15 cellular contexts compared by ENCODE assay signal in genomic region chr17:35062284-35062683, GRCh38. TPM values are rescaled to one million over a fixed set of nuclear protein-coding genes. Genes with fewer than 3 reads are reported as not detected.
DNase-seq lines count a peak whose midpoint lies in the region; ATAC-seq and TF ChIP-seq lines count a peak whose summit lies in the region.
"Had no signal": no experiment of that assay in that cellular context is flagged by ENCODE, and none has a peak within 500 bp of the region (broad histone marks: within the 10 kb centered on the region; RNA-seq: fewer than 3 reads in every experiment).

No MANE protein-coding gene starts in this region.

- no peaks in the 10 kb centered on the region for H3K36me3 ChIP-seq in endodermal cell (ENCODE audit: control insufficient read depth, insufficient read depth, low read length)
- H3K36me3 ChIP-seq: HAP-1 had no signal

- no peaks in the 10 kb centered on the region for H3K27me3 ChIP-seq in endodermal cell (ENCODE audit: control insufficient read depth, insufficient read depth, low read length, poor library complexity, severe bottlenecking)

- CTCF ChIA-PET in WTC11 (lab: Charles Lee): interaction anchor here (1.9 kb wide), 1 partner anchor 27 kb away, joined by 15 read pairs; no protein-coding TSS in a partner anchor

- H3K27ac ChIP-seq in endodermal cell (ENCODE audit: low read depth, low read length): no peak overlapping the region

- DNase-seq in activated T-cell treated with anti-CD3 and anti-CD28 coated beads, Interleukin-2, amount 50 U/mL, for 4 hours: no peak
- no peak for DNase-seq in activated T-cell treated with anti-CD3 and anti-CD28 coated beads, Interleukin-2, amount 50 U/mL, for 1 hour
- DNase-seq in WTC11 (ENCODE audit: low spot score) (no peak), endodermal cell (no peak), left lobe of liver (ENCODE audit: low spot score) (no peak), DMS 273 treated with DMSO at 0.1 percent for 48 hours (lab: John Stamatoyannopoulos, UW) (no peak), SHP77 (lab: John Stamatoyannopoulos, UW) (no peak)
- DNase-seq: foreskin fibroblast, NCI-H1694, NCI-H748 treated with DMSO at 0.1 percent for 48 hours, SHP77 treated with DMSO at 0.1 percent for 48 hours had no signal

- TF ChIP-seq CTCF in WTC11 (IDR thresholded peaks at IDR 0.05): no peak
- no peak for TF ChIP-seq CTCF in endodermal cell (conservative IDR thresholded peaks at IDR 0.05)

- H3K27ac Mint-ChIP-seq in WTC11 (peak overlapping the region; percentile 26), endodermal cell (peak overlapping the region; percentile 98)
- peak overlapping the region; percentile 69 for H3K27ac Mint-ChIP-seq in stimulated activated memory B cell treated with anti-CD40 and anti-IgM and Interleukin-4, amounts not matched to agents 10 μg/mL and 1 μg/mL and 100 μg/mL, for 72 hours

- peaks cover 11% of the 10 kb centered on the region for H3K4me1 ChIP-seq in endodermal cell (ENCODE audit: control insufficient read depth, insufficient read depth, low read length)

- POLR2A ChIA-PET in WTC11 (lab: Charles Lee): no interaction called here

- no peaks in the 10 kb centered on the region for H3K9me3 ChIP-seq in endodermal cell (ENCODE audit: control insufficient read depth, low read length)
- H3K9me3 ChIP-seq: HAP-1 had no signal

- no peak for ATAC-seq in activated T-cell treated with anti-CD3 and anti-CD28 coated beads, Interleukin-2, amount 50 U/mL, for 4 hours
- ATAC-seq in WTC11: no peak
- ATAC-seq in stimulated activated memory B cell treated with anti-CD40 and anti-IgM and Interleukin-4, amounts not matched to agents 10 μg/mL and 1 μg/mL and 100 μg/mL, for 72 hours: no peak
- ATAC-seq in left lobe of liver: no peak

- peaks cover 69% of the 10 kb centered on the region for H3K4me1 Mint-ChIP-seq in activated T-cell treated with anti-CD3 and anti-CD28 coated beads, Interleukin-2, amount 50 U/mL, for 4 hours (ENCODE audit: low read depth)
- H3K4me1 Mint-ChIP-seq in WTC11 (peaks cover 40% of the 10 kb centered on the region), endodermal cell (peaks cover 65% of the 10 kb centered on the region)
- H3K4me1 Mint-ChIP-seq in stimulated activated memory B cell treated with anti-CD40 and anti-IgM and Interleukin-4, amounts not matched to agents 10 μg/mL and 1 μg/mL and 100 μg/mL, for 72 hours: peaks cover 51% of the 10 kb centered on the region

- H3K36me3 Mint-ChIP-seq in activated T-cell treated with anti-CD3 and anti-CD28 coated beads, Interleukin-2, amount 50 U/mL, for 4 hours (ENCODE audit: insufficient read depth): peaks cover 30% of the 10 kb centered on the region
- H3K36me3 Mint-ChIP-seq in WTC11 (no peaks in the 10 kb centered on the region), endodermal cell (ENCODE audit: low read depth) (peaks cover 15% of the 10 kb centered on the region)
- H3K36me3 Mint-ChIP-seq in stimulated activated memory B cell treated with anti-CD40 and anti-IgM and Interleukin-4, amounts not matched to agents 10 μg/mL and 1 μg/mL and 100 μg/mL, for 72 hours: peaks cover 26% of the 10 kb centered on the region

- no peak overlapping the region for H3K9ac ChIP-seq in endodermal cell (ENCODE audit: extremely low read depth, low read length, poor library complexity, severe bottlenecking)

- 94% methylated on average over 2 to 3 of the region's 3 CpGs for whole genome bisulfite sequencing in endodermal cell (ENCODE audit: insufficient coverage in 1 of 2, insufficient read length in 1 of 2), 2 experiments

- peak overlapping the region; percentile 47 for H3K4me3 ChIP-seq in endodermal cell (ENCODE audit: low read length)
- H3K4me3 ChIP-seq: HAP-1 had no signal

- peak overlapping the region; percentile 3 for H3K4me3 Mint-ChIP-seq in activated T-cell treated with anti-CD3 and anti-CD28 coated beads, Interleukin-2, amount 50 U/mL, for 4 hours
- H3K4me3 Mint-ChIP-seq in WTC11: no peak overlapping the region
- peak overlapping the region; percentile 43 for H3K4me3 Mint-ChIP-seq in endodermal cell
- H3K4me3 Mint-ChIP-seq in stimulated activated memory B cell treated with anti-CD40 and anti-IgM and Interleukin-4, amounts not matched to agents 10 μg/mL and 1 μg/mL and 100 μg/mL, for 72 hours: peak overlapping the region; percentile 1

- no peaks in the 10 kb centered on the region for H3K27me3 Mint-ChIP-seq in activated T-cell treated with anti-CD3 and anti-CD28 coated beads, Interleukin-2, amount 50 U/mL, for 4 hours (ENCODE audit: low read depth)
- no peaks in the 10 kb centered on the region for H3K27me3 Mint-ChIP-seq in WTC11 (ENCODE audit: low read depth)
- H3K27me3 Mint-ChIP-seq in endodermal cell (ENCODE audit: insufficient read depth): no peaks in the 10 kb centered on the region
- H3K27me3 Mint-ChIP-seq in stimulated activated memory B cell treated with anti-CD40 and anti-IgM and Interleukin-4, amounts not matched to agents 10 μg/mL and 1 μg/mL and 100 μg/mL, for 72 hours: no peaks in the 10 kb centered on the region

- H3K9me3 Mint-ChIP-seq in activated T-cell treated with anti-CD3 and anti-CD28 coated beads, Interleukin-2, amount 50 U/mL, for 4 hours: no peaks in the 10 kb centered on the region
- H3K9me3 Mint-ChIP-seq in WTC11 (no peaks in the 10 kb centered on the region), endodermal cell (no peaks in the 10 kb centered on the region)
- H3K9me3 Mint-ChIP-seq in stimulated activated memory B cell treated with anti-CD40 and anti-IgM and Interleukin-4, amounts not matched to agents 10 μg/mL and 1 μg/mL and 100 μg/mL, for 72 hours: no peaks in the 10 kb centered on the region

TF ChIP-seq in WTC11, 78 proteins besides CTCF, POLR2A, EP300 and RAD21:
- no peak for TF ChIP-seq FOXK1 (CRISPR knock-in tag; IDR thresholded peaks at IDR 0.05)
- TF ChIP-seq, protein P1, sequence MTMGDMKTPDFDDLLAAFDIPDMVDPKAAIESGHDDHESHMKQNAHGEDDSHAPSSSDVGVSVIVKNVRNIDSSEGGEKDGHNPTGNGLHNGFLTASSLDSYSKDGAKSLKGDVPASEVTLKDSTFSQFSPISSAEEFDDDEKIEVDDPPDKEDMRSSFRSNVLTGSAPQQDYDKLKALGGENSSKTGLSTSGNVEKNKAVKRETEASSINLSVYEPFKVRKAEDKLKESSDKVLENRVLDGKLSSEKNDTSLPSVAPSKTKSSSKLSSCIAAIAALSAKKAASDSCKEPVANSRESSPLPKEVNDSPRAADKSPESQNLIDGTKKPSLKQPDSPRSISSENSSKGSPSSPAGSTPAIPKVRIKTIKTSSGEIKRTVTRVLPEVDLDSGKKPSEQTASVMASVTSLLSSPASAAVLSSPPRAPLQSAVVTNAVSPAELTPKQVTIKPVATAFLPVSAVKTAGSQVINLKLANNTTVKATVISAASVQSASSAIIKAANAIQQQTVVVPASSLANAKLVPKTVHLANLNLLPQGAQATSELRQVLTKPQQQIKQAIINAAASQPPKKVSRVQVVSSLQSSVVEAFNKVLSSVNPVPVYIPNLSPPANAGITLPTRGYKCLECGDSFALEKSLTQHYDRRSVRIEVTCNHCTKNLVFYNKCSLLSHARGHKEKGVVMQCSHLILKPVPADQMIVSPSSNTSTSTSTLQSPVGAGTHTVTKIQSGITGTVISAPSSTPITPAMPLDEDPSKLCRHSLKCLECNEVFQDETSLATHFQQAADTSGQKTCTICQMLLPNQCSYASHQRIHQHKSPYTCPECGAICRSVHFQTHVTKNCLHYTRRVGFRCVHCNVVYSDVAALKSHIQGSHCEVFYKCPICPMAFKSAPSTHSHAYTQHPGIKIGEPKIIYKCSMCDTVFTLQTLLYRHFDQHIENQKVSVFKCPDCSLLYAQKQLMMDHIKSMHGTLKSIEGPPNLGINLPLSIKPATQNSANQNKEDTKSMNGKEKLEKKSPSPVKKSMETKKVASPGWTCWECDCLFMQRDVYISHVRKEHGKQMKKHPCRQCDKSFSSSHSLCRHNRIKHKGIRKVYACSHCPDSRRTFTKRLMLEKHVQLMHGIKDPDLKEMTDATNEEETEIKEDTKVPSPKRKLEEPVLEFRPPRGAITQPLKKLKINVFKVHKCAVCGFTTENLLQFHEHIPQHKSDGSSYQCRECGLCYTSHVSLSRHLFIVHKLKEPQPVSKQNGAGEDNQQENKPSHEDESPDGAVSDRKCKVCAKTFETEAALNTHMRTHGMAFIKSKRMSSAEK (CRISPR knock-in tag; IDR thresholded peaks at IDR 0.05; ENCODE audit: borderline replicate concordance): 0 out of 2 replicates have a peak, but pooled peaks have one; percentile 21
- TF ChIP-seq ZNF263 (CRISPR knock-in tag; IDR thresholded peaks at IDR 0.05; ENCODE audit: low read depth): no peak
- TF ChIP-seq ZNF219 (CRISPR knock-in tag; IDR thresholded peaks at IDR 0.05; ENCODE audit: borderline replicate concordance): no peak
- TF ChIP-seq, protein P2, sequence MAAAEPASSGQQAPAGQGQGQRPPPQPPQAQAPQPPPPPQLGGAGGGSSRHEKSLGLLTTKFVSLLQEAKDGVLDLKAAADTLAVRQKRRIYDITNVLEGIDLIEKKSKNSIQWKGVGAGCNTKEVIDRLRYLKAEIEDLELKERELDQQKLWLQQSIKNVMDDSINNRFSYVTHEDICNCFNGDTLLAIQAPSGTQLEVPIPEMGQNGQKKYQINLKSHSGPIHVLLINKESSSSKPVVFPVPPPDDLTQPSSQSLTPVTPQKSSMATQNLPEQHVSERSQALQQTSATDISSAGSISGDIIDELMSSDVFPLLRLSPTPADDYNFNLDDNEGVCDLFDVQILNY (CRISPR knock-in tag; IDR thresholded peaks at IDR 0.05): no peak
- TF ChIP-seq, protein P3, sequence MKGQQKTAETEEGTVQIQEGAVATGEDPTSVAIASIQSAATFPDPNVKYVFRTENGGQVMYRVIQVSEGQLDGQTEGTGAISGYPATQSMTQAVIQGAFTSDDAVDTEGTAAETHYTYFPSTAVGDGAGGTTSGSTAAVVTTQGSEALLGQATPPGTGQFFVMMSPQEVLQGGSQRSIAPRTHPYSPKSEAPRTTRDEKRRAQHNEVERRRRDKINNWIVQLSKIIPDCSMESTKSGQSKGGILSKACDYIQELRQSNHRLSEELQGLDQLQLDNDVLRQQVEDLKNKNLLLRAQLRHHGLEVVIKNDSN (CRISPR knock-in tag; IDR thresholded peaks at IDR 0.05): no peak
TF ChIP-seq in WTC11: peak in this region for 1.

RNA-seq across cellular contexts. Expression of gene RFFL, which starts 1.2 kb away (rescaled TPM):
- 10 to 100 TPM; 19.6 to 28.2 (median 20.3) TPM for total RNA-seq in activated T-cell treated with anti-CD3 and anti-CD28 coated beads, Interleukin-2, amount 50 U/mL, for 4 hours
- total RNA-seq in WTC11 (2021) (26.6 to 30.3 TPM (median 27.8 TPM) in 3 replicates), endodermal cell (10 to 100 TPM; 33.8 to 56.6 TPM), left lobe of liver (36.5 TPM)
- polyA plus RNA-seq in endodermal cell (2013, experiment 1 of 2): 15.5 TPM
- 18.5 TPM for polyA plus RNA-seq in endodermal cell (2013, experiment 2 of 2)

RNA-seq across cellular contexts. Expression of gene RAD51D, which starts 57.4 kb away (rescaled TPM):
- total RNA-seq in activated T-cell treated with anti-CD3 and anti-CD28 coated beads, Interleukin-2, amount 50 U/mL, for 4 hours: 10 to 100 TPM; 20.6 to 24.5 (median 23.4) TPM
- 13.8 to 15.7 TPM (median 15.0 TPM) in 3 replicates for total RNA-seq in WTC11 (2021)
- total RNA-seq in endodermal cell: 10 to 100 TPM; 24.8 to 26.0 TPM
- polyA plus RNA-seq in endodermal cell (2013, experiment 1 of 2): 9.2 TPM
- 9.5 TPM for polyA plus RNA-seq in endodermal cell (2013, experiment 2 of 2)
- total RNA-seq in left lobe of liver: 4.4 TPM

RNA-seq across cellular contexts. Expression of gene FNDC8, which starts 59.1 kb away (rescaled TPM):
- total RNA-seq in activated T-cell treated with anti-CD3 and anti-CD28 coated beads, Interleukin-2, amount 50 U/mL, for 4 hours: not detected
- total RNA-seq in WTC11 (2021) (not detected in 3 replicates), endodermal cell (not detected), left lobe of liver (not detected)
- not detected for polyA plus RNA-seq in endodermal cell (2013, experiment 1 of 2)
- not detected for polyA plus RNA-seq in endodermal cell (2013, experiment 2 of 2)
- total RNA-seq: kidney epithelial cell had no signal
- polyA plus RNA-seq: AG04450 had no signal

Comparison
In these comparisons a context has a peak if more than half of its experiments do, and no peak if none do; other contexts are left out.
1. H3K27ac Mint-ChIP-seq: peak in every context shown above with its lines; median percentile 98 in endodermal cell; 69 in stimulated activated memory B cell treated with anti-CD40 and anti-IgM and Interleukin-4, amounts not matched to agents 10 μg/mL and 1 μg/mL and 100 μg/mL, for 72 hours; 26 in WTC11.